Comparison of ENCODE assay signal across 8 cellular contexts in the genomic region with DNA sequence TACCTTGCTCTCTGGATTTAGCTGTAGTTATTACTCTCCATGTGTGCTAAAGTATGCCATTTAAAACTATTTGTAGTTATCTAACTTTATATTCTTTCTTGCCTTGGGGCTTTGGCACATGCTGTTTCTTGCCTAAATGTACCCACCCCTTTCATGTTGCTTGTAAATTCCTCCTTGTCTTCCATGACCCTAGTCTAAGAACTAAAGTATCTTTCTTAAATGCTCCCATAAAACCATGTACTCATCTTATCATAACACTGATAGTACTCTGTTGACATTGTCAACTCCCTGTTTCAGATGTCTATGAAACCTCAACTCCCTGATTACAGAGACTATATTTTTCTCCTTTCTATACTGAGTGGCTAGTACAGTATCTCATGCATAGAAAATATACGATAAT.
"Had no signal": no experiment of that assay in that cellular context is flagged by ENCODE, and none has a peak within 500 bp of the region (broad histone marks: within the 10 kb centered on the region; RNA-seq: fewer than 3 reads in every experiment).

No MANE protein-coding gene starts in this region.

- DNase-seq: GDM1, GF-D8 had no signal

- FAIRE-seq: G401.6, GM12878, GM12891, GM12892, GM18507, GM19239 had no signal

- H3K4me3 ChIP-seq: GM12878 had no signal
